24 cellular contexts compared by ENCODE assay signal in the genomic region with DNA sequence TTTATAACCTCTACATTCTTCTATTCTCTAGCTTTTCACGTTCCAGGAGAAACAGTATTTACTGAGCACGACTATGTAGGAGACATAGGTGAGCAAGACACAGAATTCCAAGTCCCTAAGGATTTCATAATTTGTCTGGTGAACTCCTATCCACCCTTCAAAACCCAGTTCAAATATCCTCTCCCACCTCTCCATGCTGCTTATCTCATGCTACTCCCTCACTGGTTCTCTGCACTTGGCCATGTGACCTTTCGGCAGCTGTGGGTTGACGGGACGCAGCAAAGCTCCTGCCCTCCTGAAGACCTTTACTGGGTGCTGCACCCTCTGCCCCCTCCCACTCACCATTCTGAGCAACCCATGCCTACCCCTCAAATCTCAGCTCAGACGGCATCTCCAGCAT.
DNase-seq lines count a peak whose midpoint lies in the region; ATAC-seq and TF ChIP-seq lines count a peak whose summit lies in the region.
"Had no signal": no experiment of that assay in that cellular context is flagged by ENCODE, and none has a peak within 500 bp of the region (broad histone marks: within the 10 kb centered on the region; RNA-seq: fewer than 3 reads in every experiment).

No MANE protein-coding gene starts in this region.

- BruUV-seq in Calu3 (replicated peaks; lab: Mats Ljungman, UMichigan), result no TSS peak

- no peak overlapping the region for H2AFZ ChIP-seq in smooth muscle cell (ENCODE audit: low read depth)

- peaks cover 16% of the 10 kb centered on the region for H3K4me1 Mint-ChIP-seq in WTC11
- H3K4me1 Mint-ChIP-seq in nephron, result peaks cover 78% of the 10 kb centered on the region
- peaks cover 8% of the 10 kb centered on the region for H3K4me1 Mint-ChIP-seq in Calu3 (ENCODE audit: low read depth, unreplicated experiment)

- peaks cover 25% of the 10 kb centered on the region for H3K4me1 ChIP-seq in smooth muscle cell (ENCODE audit: low read depth)
- H3K4me1 ChIP-seq: BLaER1, Peyer's patch had no signal

- peak overlapping the region; percentile 44 for H3K4me2 ChIP-seq in smooth muscle cell
- H3K4me2 ChIP-seq: BLaER1, KMS-11 had no signal

- no peaks in the 10 kb centered on the region for H4K20me1 ChIP-seq in smooth muscle cell (ENCODE audit: low read depth)
- H4K20me1 ChIP-seq: BLaER1 had no signal

- no peak overlapping the region for H3K9ac ChIP-seq in smooth muscle cell (ENCODE audit: low read depth)
- H3K9ac ChIP-seq: BLaER1, KMS-11 had no signal

- TF ChIP-seq CTCF in WTC11 (IDR thresholded peaks at IDR 0.05) (no peak), coronary artery (IDR thresholded peaks at IDR 0.05) (no peak), nephron (IDR thresholded peaks at IDR 0.05; ENCODE audit: unreplicated experiment in 3 of 3) (no peak), smooth muscle cell (IDR thresholded peaks at IDR 0.05; ENCODE audit: borderline replicate concordance, insufficient read depth, poor library complexity, severe bottlenecking) (no peak), Calu3 (IDR thresholded peaks at IDR 0.05; ENCODE audit: unreplicated experiment) (no peak)

- WGBS in smooth muscle cell (ENCODE audit: low lambda C conversion rate), result 79% methylated on average over 6 of the region's 6 CpGs

- intact Hi-C loops in Calu3 (cut with micrococcal nuclease; ENCODE audit: unreplicated experiment), result no loop called here

- H3K27me3 Mint-ChIP-seq in WTC11 (ENCODE audit: low read depth) (peaks cover 92% of the 10 kb centered on the region), nephron (ENCODE audit: low read depth) (peaks cover 4% of the 10 kb centered on the region), Calu3 (ENCODE audit: unreplicated experiment) (no peaks in the 10 kb centered on the region)

- H3K27ac ChIP-seq in coronary artery (no peak overlapping the region), smooth muscle cell (ENCODE audit: low read depth) (peak overlapping the region; percentile 68)
- H3K27ac ChIP-seq: BLaER1, HL-60, KMS-11, Peyer's patch had no signal

- H3K27me3 ChIP-seq in smooth muscle cell (ENCODE audit: low read depth), result no peaks in the 10 kb centered on the region
- H3K27me3 ChIP-seq: BLaER1, Peyer's patch had no signal

- H3K36me3 Mint-ChIP-seq in WTC11 (no peaks in the 10 kb centered on the region), nephron (ENCODE audit: low read depth) (no peaks in the 10 kb centered on the region), Calu3 (ENCODE audit: insufficient read depth, unreplicated experiment) (no peaks in the 10 kb centered on the region)

- no peaks in the 10 kb centered on the region for H3K36me3 ChIP-seq in smooth muscle cell (ENCODE audit: low read depth)
- H3K36me3 ChIP-seq: BLaER1, Peyer's patch had no signal

- no peak overlapping the region for H3K4me3 Mint-ChIP-seq in WTC11
- no peak overlapping the region for H3K4me3 Mint-ChIP-seq in nephron
- no peak overlapping the region for H3K4me3 Mint-ChIP-seq in Calu3 (ENCODE audit: low read depth, unreplicated experiment)
- H3K4me3 Mint-ChIP-seq: CD4-positive, alpha-beta T cell; H9 had no signal

- H3K27ac Mint-ChIP-seq in WTC11 (no peak overlapping the region), nephron (peak overlapping the region; percentile 32 to 71 (median 57)), Calu3 (ENCODE audit: unreplicated experiment) (no peak overlapping the region)
- H3K27ac Mint-ChIP-seq: CD4-positive, alpha-beta T cell; H9 had no signal

- CTCF ChIA-PET in WTC11 (lab: Charles Lee), result interaction anchor here (1.6 to 3.5 kb wide), 2 partner anchors 14 to 19 kb away, joined by 3 to 18 read pairs; no protein-coding TSS in a partner anchor
- CTCF ChIA-PET in Calu3 (lab: Charles Lee), result no interaction called here

- peaks cover 10% of the 10 kb centered on the region for H3F3A ChIP-seq in smooth muscle cell (ENCODE audit: low read depth)

- POLR2A ChIA-PET in WTC11 (lab: Charles Lee), result no interaction called here

- H3K4me3 ChIP-seq in coronary artery (no peak overlapping the region), smooth muscle cell (no peak overlapping the region)
- H3K4me3 ChIP-seq: BLaER1, Peyer's patch had no signal

- no peaks in the 10 kb centered on the region for H3K79me2 ChIP-seq in smooth muscle cell (ENCODE audit: low read depth)

- ATAC-seq in WTC11 (no peak), GM21360 (IDR thresholded peaks at IDR 0.05; ENCODE audit: unreplicated experiment) (no peak)

- DNase-seq in WTC11 (ENCODE audit: low spot score) (no peak), coronary artery (ENCODE audit: low spot score) (peak; percentile 41), smooth muscle cell (lab: John Stamatoyannopoulos, UW; ENCODE audit: unreplicated experiment) (no peak), foreskin melanocyte (no peak), Calu3 (no peak)
- DNase-seq: ACHN, COR-L47, DMS 273 treated with DMSO at 0.1 percent for 48 hours, DMS79 treated with DMSO at 0.1 percent for 48 hours, H9, MV-4-11, NCI-H1105 treated with DMSO at 0.1 percent for 48 hours, NCI-H2029 treated with DMSO at 0.1 percent for 48 hours, NCI-H2171, NCI-H345, NCI-H524, NCI-H82 had no signal

- no peaks in the 10 kb centered on the region for H3K9me3 ChIP-seq in smooth muscle cell (replicated peaks; ENCODE audit: low read depth)
- H3K9me3 ChIP-seq: BLaER1, Peyer's patch had no signal

- H3K9me3 Mint-ChIP-seq in WTC11 (no peaks in the 10 kb centered on the region), nephron (peaks cover 6% of the 10 kb centered on the region), Calu3 (ENCODE audit: low read depth, unreplicated experiment) (peaks cover 2% of the 10 kb centered on the region)
- H3K9me3 Mint-ChIP-seq: CD4-positive, alpha-beta T cell; H9 had no signal

TF ChIP-seq in WTC11, 78 proteins besides CTCF, POLR2A, EP300 and RAD21:
- no peak for TF ChIP-seq ZBTB43 (CRISPR knock-in tag; IDR thresholded peaks at IDR 0.05)
- no peak for TF ChIP-seq TEAD4 (CRISPR knock-in tag; IDR thresholded peaks at IDR 0.05)
- TF ChIP-seq, protein P1, sequence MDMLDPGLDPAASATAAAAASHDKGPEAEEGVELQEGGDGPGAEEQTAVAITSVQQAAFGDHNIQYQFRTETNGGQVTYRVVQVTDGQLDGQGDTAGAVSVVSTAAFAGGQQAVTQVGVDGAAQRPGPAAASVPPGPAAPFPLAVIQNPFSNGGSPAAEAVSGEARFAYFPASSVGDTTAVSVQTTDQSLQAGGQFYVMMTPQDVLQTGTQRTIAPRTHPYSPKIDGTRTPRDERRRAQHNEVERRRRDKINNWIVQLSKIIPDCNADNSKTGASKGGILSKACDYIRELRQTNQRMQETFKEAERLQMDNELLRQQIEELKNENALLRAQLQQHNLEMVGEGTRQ (CRISPR knock-in tag; IDR thresholded peaks at IDR 0.05), result 0 out of 2 replicates have a peak, but pooled peaks have one; percentile 13

Comparison
In these comparisons a context has a peak if more than half of its experiments do, and no peak if none do; other contexts are left out.
1. H3K27ac Mint-ChIP-seq: peak in nephron (3 of 3); none in WTC11 (single experiment) and Calu3 (single experiment).